In genomic region chr2:147082850-147083522, GRCh38 we compare ENCODE assay signal across 8 cellular contexts.
A peak's percentile ranks its signal among the peaks of the same experiment; 100 is the strongest.
DNase-seq lines count a peak whose midpoint lies in the region; TF ChIP-seq lines count a peak whose summit lies in the region.

No MANE protein-coding gene starts in this region.

- DNase-seq in activated gamma-delta T cell treated with Interleukin-2 at 50 U/mL for 16 hours = peak; percentile 43
- no peak for DNase-seq in activated gamma-delta T cell (lab: John Stamatoyannopoulos, UW)
- DNase-seq in HEK293T (ENCODE audit: extremely low spot score) = peak; percentile 56
- DNase-seq in MV-4-11 (lab: John Stamatoyannopoulos, UW) = peak; percentile 39
- DNase-seq in SW480 (ENCODE audit: low spot score) = peak; percentile 46
- DNase-seq in brain pericyte (ENCODE audit: low read depth, low spot score) = peak; percentile 3
- DNase-seq in iris pigment epithelial cell (ENCODE audit: low read depth) = peak; percentile 74
- peak; percentile 45 for DNase-seq in stimulated activated CD4-positive, alpha-beta T cell treated with anti-CD3 and anti-CD28 coated beads, Interleukin-2, amount 100 ng/mL, for 4 hours (ENCODE audit: low read depth)

- POLR2A ChIA-PET in HEK293T (lab: Yijun Ruan, JAX) = no interaction called here

- CTCF ChIA-PET in HEK293T (lab: Yijun Ruan, JAX) = interaction anchor here (0.6 kb wide), 3 partner anchors 50 to 826 kb away, joined by 3 read pairs; no protein-coding TSS in a partner anchor

TF ChIP-seq in HEK293T, 16 proteins besides CTCF, POLR2A, EP300 and RAD21:
- TF ChIP-seq L3MBTL2 (conservative IDR thresholded peaks at IDR 0.05) (no peak), HDGF (IDR thresholded peaks at IDR 0.05; ENCODE audit: borderline replicate concordance) (no peak), PKNOX1 (IDR thresholded peaks at IDR 0.05) (no peak), FOXA1 (IDR thresholded peaks at IDR 0.05) (no peak), SP1 (IDR thresholded peaks at IDR 0.05) (no peak), ZNF384 (IDR thresholded peaks at IDR 0.05) (no peak), FOXK2 (IDR thresholded peaks at IDR 0.05) (no peak), FOXM1 (IDR thresholded peaks at IDR 0.05; ENCODE audit: borderline replicate concordance) (no peak), ELF4 (IDR thresholded peaks at IDR 0.05) (no peak), ARNT (IDR thresholded peaks at IDR 0.05) (no peak), BHLHE40 (IDR thresholded peaks at IDR 0.05; ENCODE audit: borderline replicate concordance) (no peak), CTBP1 (IDR thresholded peaks at IDR 0.05; ENCODE audit: borderline replicate concordance) (no peak), NFRKB (IDR thresholded peaks at IDR 0.05) (no peak), SUZ12 (IDR thresholded peaks at IDR 0.05) (no peak), LEF1 (IDR thresholded peaks at IDR 0.05; ENCODE audit: borderline replicate concordance) (no peak), TARDBP (IDR thresholded peaks at IDR 0.05) (no peak)
